Comparison of ENCODE assay signal across 26 cellular contexts in genomic region chr9:79984429-79985067, GRCh38.
DNase-seq lines count a peak whose midpoint lies in the region; ATAC-seq and TF ChIP-seq lines count a peak whose summit lies in the region.
"Had no signal": no experiment of that assay in that cellular context is flagged by ENCODE, and none has a peak within 500 bp of the region (broad histone marks: within the 10 kb centered on the region; RNA-seq: fewer than 3 reads in every experiment).

No MANE protein-coding gene starts in this region.

- no peak for ATAC-seq in right lobe of liver
- ATAC-seq in HG03097 (IDR thresholded peaks at IDR 0.05; ENCODE audit: low FRiP score, unreplicated experiment) = no peak
- ATAC-seq: activated CD8-positive, alpha-beta memory T cell treated with anti-CD3 and anti-CD28 coated beads, Interleukin-2, amount 10 ng/mL, durations not matched to agents 7 days and 5 days; activated T-cell treated with anti-CD3 and anti-CD28 coated beads, Interleukin-2, amount 50 U/mL, for 72 hours; effector memory CD8-positive, alpha-beta T cell; sciatic nerve; T-helper 17 cell had no signal

- peaks cover 5% of the 10 kb centered on the region; the same call in 1 of the 2 replicates for H3K27me3 Mint-ChIP-seq in HFFc6 (ENCODE audit: insufficient read depth)
- H3K27me3 Mint-ChIP-seq: IgD-negative memory B cell had no signal

- no peaks in the 10 kb centered on the region for H3K4me1 ChIP-seq in liver (ENCODE audit: control insufficient read depth in 4 of 4, insufficient read depth in 4 of 4, low read length in 3 of 4)
- no peaks in the 10 kb centered on the region for H3K4me1 ChIP-seq in right lobe of liver
- H3K4me1 ChIP-seq: colonic mucosa, Peyer's patch, tibial nerve had no signal

- H3K9me3 ChIP-seq in liver (ENCODE audit: control insufficient read depth in 4 of 4, low read length in 3 of 4) (no peaks in the 10 kb centered on the region), right lobe of liver (no peaks in the 10 kb centered on the region)
- H3K9me3 ChIP-seq: colonic mucosa, esophagus squamous epithelium, Peyer's patch, tibial nerve had no signal

- H3K27me3 ChIP-seq in liver (ENCODE audit: control insufficient read depth in 4 of 4, insufficient read depth in 4 of 4, low read length in 3 of 4) (peaks cover 0 to 2% (median 0%) of the 10 kb centered on the region in 4 donors), right lobe of liver (no peaks in the 10 kb centered on the region)
- H3K27me3 ChIP-seq: colonic mucosa, esophagus squamous epithelium, Peyer's patch, tibial nerve had no signal

- H3K4me3 ChIP-seq in liver (ENCODE audit: low read depth in 1 of 3, low read length in 3 of 3) (no peak overlapping the region), right lobe of liver (no peak overlapping the region)
- H3K4me3 ChIP-seq: colonic mucosa, esophagus squamous epithelium, Peyer's patch, SK-N-MC, tibial nerve had no signal

- DNase-seq in right lobe of liver (no peak), NCI-H69 (lab: John Stamatoyannopoulos, UW) (peak; percentile 56), fibroblast of gingiva (ENCODE audit: low read depth) (peak; percentile 9), HFFc6 (no peak), nucleus accumbens (lab: John Stamatoyannopoulos, UW) (no peak)
- DNase-seq in activated CD4-positive, CD25-positive, alpha-beta regulatory T cell (lab: John Stamatoyannopoulos, UW) = no peak
- DNase-seq: activated CD4-positive, alpha-beta T cell treated with anti-CD3 and anti-CD28 coated beads, Interleukin-2, amount 10 ng/mL, durations not matched to agents 24 days and 14 days; activated CD8-positive, alpha-beta memory T cell treated with anti-CD3 and anti-CD28 coated beads, Interleukin-2, amount 10 ng/mL, durations not matched to agents 7 days and 5 days; activated naive CD4-positive, alpha-beta T cell treated with Interleukin-2 at 50 U/mL for 16 hours; activated T-cell treated with anti-CD3 and anti-CD28 coated beads, Interleukin-2, amount 50 U/mL, for 72 hours; colonic mucosa; effector memory CD8-positive, alpha-beta T cell; esophagus squamous epithelium; NCI-H187 treated with DMSO at 0.1 percent for 48 hours; posterior cingulate gyrus; T-helper 17 cell had no signal

- H3K9me3 Mint-ChIP-seq in HFFc6 = no peaks in the 10 kb centered on the region
- H3K9me3 Mint-ChIP-seq: activated CD4-positive, alpha-beta T cell treated with anti-CD3 and anti-CD28 coated beads, Interleukin-2, amount 10 ng/mL, durations not matched to agents 24 days and 14 days; activated T-cell treated with anti-CD3 and anti-CD28 coated beads, Interleukin-2, amount 50 U/mL, for 72 hours; effector memory CD8-positive, alpha-beta T cell; stimulated activated naive CD8-positive, alpha-beta T cell treated with anti-CD3 and anti-CD28 coated beads, Interleukin-15, Interleukin-2, amounts not matched to agents 100 ng/mL and 50 ng/mL, for 24 hours had no signal

- no peaks in the 10 kb centered on the region for H3K4me1 Mint-ChIP-seq in HFFc6 (ENCODE audit: low read depth)
- H3K4me1 Mint-ChIP-seq: activated CD4-positive, alpha-beta T cell treated with anti-CD3 and anti-CD28 coated beads, Interleukin-2, amount 10 ng/mL, durations not matched to agents 24 days and 14 days; activated CD8-positive, alpha-beta memory T cell treated with anti-CD3 and anti-CD28 coated beads, Interleukin-2, amount 10 ng/mL, durations not matched to agents 7 days and 5 days; T-helper 17 cell had no signal

- no peaks in the 10 kb centered on the region for H3K36me3 Mint-ChIP-seq in HFFc6 (ENCODE audit: low read depth)
- H3K36me3 Mint-ChIP-seq: activated CD8-positive, alpha-beta memory T cell treated with anti-CD3 and anti-CD28 coated beads, Interleukin-2, amount 10 ng/mL, durations not matched to agents 7 days and 5 days had no signal

- no peaks in the 10 kb centered on the region for H3K36me3 ChIP-seq in liver (ENCODE audit: control insufficient read depth in 4 of 4, insufficient read depth in 3 of 4, low read depth in 1 of 4, low read length in 3 of 4)
- no peaks in the 10 kb centered on the region for H3K36me3 ChIP-seq in right lobe of liver
- H3K36me3 ChIP-seq: colonic mucosa, esophagus squamous epithelium, Peyer's patch, tibial nerve had no signal

- intact Hi-C loops in right lobe of liver (cut with DNase I) = no loop called here

- H3K27ac Mint-ChIP-seq in HFFc6 = no peak overlapping the region
- H3K27ac Mint-ChIP-seq: activated CD4-positive, alpha-beta T cell treated with anti-CD3 and anti-CD28 coated beads, Interleukin-2, amount 10 ng/mL, durations not matched to agents 24 days and 14 days; activated CD8-positive, alpha-beta memory T cell treated with anti-CD3 and anti-CD28 coated beads, Interleukin-2, amount 10 ng/mL, durations not matched to agents 7 days and 5 days; activated T-cell treated with anti-CD3 and anti-CD28 coated beads, Interleukin-2, amount 50 U/mL, for 72 hours; effector memory CD8-positive, alpha-beta T cell; IgD-negative memory B cell; stimulated activated naive CD8-positive, alpha-beta T cell treated with anti-CD3 and anti-CD28 coated beads, Interleukin-15, Interleukin-2, amounts not matched to agents 100 ng/mL and 50 ng/mL, for 24 hours; T-helper 17 cell had no signal

- no peak overlapping the region for H3K9ac ChIP-seq in liver (ENCODE audit: low read depth in 1 of 2, low read length in 2 of 2)

- no peak overlapping the region for H3K27ac ChIP-seq in liver (ENCODE audit: low read depth in 1 of 2, low read length in 2 of 2)
- H3K27ac ChIP-seq in right lobe of liver = no peak overlapping the region
- H3K27ac ChIP-seq: C4-2B, colonic mucosa, esophagus squamous epithelium, Peyer's patch, SK-N-MC, tibial nerve, VCaP had no signal

- no peak for TF ChIP-seq POLR2A in right lobe of liver (IDR thresholded peaks at IDR 0.05)

- H3K4me3 Mint-ChIP-seq in HFFc6 = no peak overlapping the region
- H3K4me3 Mint-ChIP-seq: activated CD4-positive, alpha-beta T cell treated with anti-CD3 and anti-CD28 coated beads, Interleukin-2, amount 10 ng/mL, durations not matched to agents 24 days and 14 days; activated CD8-positive, alpha-beta memory T cell treated with anti-CD3 and anti-CD28 coated beads, Interleukin-2, amount 10 ng/mL, durations not matched to agents 7 days and 5 days; activated T-cell treated with anti-CD3 and anti-CD28 coated beads, Interleukin-2, amount 50 U/mL, for 72 hours; effector memory CD8-positive, alpha-beta T cell; stimulated activated naive CD8-positive, alpha-beta T cell treated with anti-CD3 and anti-CD28 coated beads, Interleukin-15, Interleukin-2, amounts not matched to agents 100 ng/mL and 50 ng/mL, for 24 hours; T-helper 17 cell had no signal

- no peak for TF ChIP-seq RAD21 in liver (IDR thresholded peaks at IDR 0.05)

- 72% methylated on average over 4 of the region's 4 CpGs for WGBS in liver
- WGBS in right lobe of liver (ENCODE audit: insufficient coverage, low coverage, low lambda C conversion rate, missing lambda C conversion rate) = 61% methylated on average over 4 of the region's 4 CpGs

- TF ChIP-seq CTCF in liver (IDR thresholded peaks at IDR 0.05; ENCODE audit: low read depth, low read length, missing input control) = no peak
- no peak for TF ChIP-seq CTCF in right lobe of liver (IDR thresholded peaks at IDR 0.05)
- TF ChIP-seq CTCF in HFFc6 (IDR thresholded peaks at IDR 0.05) = no peak

TF ChIP-seq in liver, 16 proteins besides CTCF, POLR2A, EP300 and RAD21:
- TF ChIP-seq MAX (IDR thresholded peaks at IDR 0.05) = no peak
- TF ChIP-seq FOXA2 (IDR thresholded peaks at IDR 0.05) = no peak
- TF ChIP-seq ZBTB33 (IDR thresholded peaks at IDR 0.05) = no peak
- no peak for TF ChIP-seq TAF1 (conservative IDR thresholded peaks at IDR 0.05)
- TF ChIP-seq NR2F2 (IDR thresholded peaks at IDR 0.05) = peak; percentile 78
- no peak for TF ChIP-seq JUND (IDR thresholded peaks at IDR 0.05)
- TF ChIP-seq FOXA1 (IDR thresholded peaks at IDR 0.05) = no peak
- no peak for TF ChIP-seq HNF4G (IDR thresholded peaks at IDR 0.05)

Comparison
In these comparisons a context has a peak if more than half of its experiments do, and no peak if none do; other contexts are left out.
1. DNase-seq: peak in NCI-H69 (single experiment) and fibroblast of gingiva (single experiment); none in right lobe of liver (0 of 3), HFFc6 (single experiment), activated CD4-positive, CD25-positive, alpha-beta regulatory T cell (0 of 4) and nucleus accumbens (0 of 56).